ENCODE assay signal across 15 cellular contexts in the genomic region with DNA sequence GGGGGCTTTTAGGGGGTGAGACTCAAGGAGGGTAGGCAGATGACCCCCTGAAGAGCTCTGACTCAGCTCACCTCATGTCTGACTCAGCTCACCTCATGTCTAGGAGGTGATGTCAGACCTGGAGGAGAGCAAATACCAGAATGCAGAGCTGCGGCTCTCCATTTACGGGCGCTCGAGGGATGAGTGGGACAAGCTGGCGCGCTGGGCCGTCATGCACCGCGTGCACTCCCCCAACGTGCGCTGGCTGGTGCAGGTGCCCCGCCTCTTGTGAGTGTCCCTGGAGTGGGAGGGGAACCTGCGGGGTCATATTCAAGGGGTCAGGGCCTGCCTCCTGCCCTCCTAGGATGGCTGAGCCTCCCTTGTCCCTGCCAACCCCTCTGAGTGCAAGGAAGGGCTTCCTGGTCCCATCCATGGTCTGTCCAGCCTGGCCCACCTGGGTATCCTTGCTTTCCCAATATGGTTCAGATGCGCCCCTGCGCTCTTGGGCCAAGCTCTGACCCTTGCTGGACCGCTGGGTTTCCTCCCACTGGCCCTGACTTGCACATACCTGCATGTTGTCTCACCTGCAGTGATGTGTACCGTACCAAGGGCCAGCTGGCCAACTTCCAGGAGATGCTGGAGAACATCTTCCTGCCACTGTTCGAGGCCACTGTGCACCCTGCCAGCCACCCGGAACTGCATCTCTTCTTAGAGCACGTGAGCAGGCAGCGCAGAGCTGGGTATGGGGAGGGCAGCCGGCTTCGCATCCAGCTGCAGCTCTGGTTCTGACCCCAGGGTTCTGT. TPM values are rescaled to one million over a fixed set of nuclear protein-coding genes. Genes with fewer than 3 reads are reported as not detected.
DNase-seq lines count a peak whose midpoint lies in the region; ATAC-seq and TF ChIP-seq lines count a peak whose summit lies in the region.
"Had no signal": no experiment of that assay in that cellular context is flagged by ENCODE, and none has a peak within 500 bp of the region (broad histone marks: within the 10 kb centered on the region; RNA-seq: fewer than 3 reads in every experiment).

No MANE protein-coding gene starts in this region.

- no peak overlapping the region for H3K4me2 ChIP-seq in osteoblast (ENCODE audit: insufficient read depth, low read length)

- no peak overlapping the region for H3K4me3 Mint-ChIP-seq in activated CD8-positive, alpha-beta memory T cell treated with anti-CD3 and anti-CD28 coated beads, Interleukin-2, amount 10 ng/mL, durations not matched to agents 7 days and 5 days

- no peaks in the 10 kb centered on the region for H3K9me3 ChIP-seq in osteoblast (ENCODE audit: low read depth, low read length)

- TF ChIP-seq CTCF in epithelial cell of esophagus (IDR thresholded peaks at IDR 0.05; ENCODE audit: insufficient read depth, low read depth, low read length, missing control alignments) (no peak), osteoblast (IDR thresholded peaks at IDR 0.05; ENCODE audit: extremely low read depth, low read depth, low read length) (no peak)

- CTCF ChIA-PET in activated CD8-positive, alpha-beta memory T cell treated with anti-CD3 and anti-CD28 coated beads, Interleukin-2, amount 10 ng/mL, durations not matched to agents 7 days and 5 days (lab: Charles Lee): interaction anchor here (0.6 to 6.7 kb wide), 7 partner anchors 9 to 126 kb away, joined by 3 to 103 read pairs (median 4); partner anchors contain the start of genes AMPD2, GNAI3 and GNAT2

- peaks cover 8% of the 10 kb centered on the region for H3K4me1 ChIP-seq in osteoblast (ENCODE audit: insufficient read depth, low read length)

- DNase-seq in activated CD8-positive, alpha-beta memory T cell treated with anti-CD3 and anti-CD28 coated beads, Interleukin-2, amount 10 ng/mL, durations not matched to agents 7 days and 5 days: peak; percentile 40
- DNase-seq in activated CD8-positive, alpha-beta memory T cell treated with anti-CD3 and anti-CD28 coated beads for 24 hours: no peak
- DNase-seq in RKO (ENCODE audit: low spot score): peak; percentile 23
- peak; percentile 72 for DNase-seq in epithelial cell of esophagus (ENCODE audit: low read depth)
- peak; percentile 81 for DNase-seq in osteoblast (ENCODE audit: insufficient read length, low spot score, missing footprints)
- no peak for DNase-seq in NCI-H345 (lab: John Stamatoyannopoulos, UW)
- DNase-seq in NCI-H1930 (lab: John Stamatoyannopoulos, UW): no peak
- DNase-seq in Ammon's horn (ENCODE audit: low spot score): no peak
- DNase-seq: activated T-cell treated with anti-CD3 and anti-CD28 coated beads, Interleukin-2, amount 50 U/mL, for 48 hours; effector CD4-positive, alpha-beta T cell; foreskin melanocyte; MV-4-11; stimulated activated CD4-positive, alpha-beta T cell treated with anti-CD3 and anti-CD28 coated beads, Interleukin-12 subunit alpha, Interleukin-12 subunit beta, amount 100 ng/mL, for 4 hours had no signal

- H3K27me3 Mint-ChIP-seq in activated CD8-positive, alpha-beta memory T cell treated with anti-CD3 and anti-CD28 coated beads, Interleukin-2, amount 10 ng/mL, durations not matched to agents 7 days and 5 days: no peaks in the 10 kb centered on the region

- H3K36me3 Mint-ChIP-seq in activated CD8-positive, alpha-beta memory T cell treated with anti-CD3 and anti-CD28 coated beads, Interleukin-2, amount 10 ng/mL, durations not matched to agents 7 days and 5 days: peaks cover 21% of the 10 kb centered on the region

- no peak overlapping the region for H3K4me3 ChIP-seq in epithelial cell of esophagus (ENCODE audit: low read length)
- no peak overlapping the region for H3K4me3 ChIP-seq in osteoblast (ENCODE audit: insufficient read depth, low read length)

- peak overlapping the region; percentile 37 for H3K27ac ChIP-seq in osteoblast (ENCODE audit: low read depth, low read length)

- H4K20me1 ChIP-seq in osteoblast (ENCODE audit: insufficient read depth, low read length): peaks cover 43% of the 10 kb centered on the region

- no peaks in the 10 kb centered on the region for H3K27me3 ChIP-seq in osteoblast (ENCODE audit: insufficient read depth, low read length)

- H2AFZ ChIP-seq in osteoblast (ENCODE audit: low read length): no peak overlapping the region

- H3K27ac Mint-ChIP-seq in activated CD8-positive, alpha-beta memory T cell treated with anti-CD3 and anti-CD28 coated beads, Interleukin-2, amount 10 ng/mL, durations not matched to agents 7 days and 5 days: no peak overlapping the region

- peaks cover 11% of the 10 kb centered on the region for H3K4me1 Mint-ChIP-seq in activated CD8-positive, alpha-beta memory T cell treated with anti-CD3 and anti-CD28 coated beads, Interleukin-2, amount 10 ng/mL, durations not matched to agents 7 days and 5 days

- no peaks in the 10 kb centered on the region for H3K9me3 Mint-ChIP-seq in activated CD8-positive, alpha-beta memory T cell treated with anti-CD3 and anti-CD28 coated beads, Interleukin-2, amount 10 ng/mL, durations not matched to agents 7 days and 5 days (ENCODE audit: low read depth)

- H3K79me2 ChIP-seq in osteoblast (ENCODE audit: insufficient read depth, low read length): peaks cover 27% of the 10 kb centered on the region

- H3K36me3 ChIP-seq in osteoblast (ENCODE audit: insufficient read depth, low read length): peaks cover 67% of the 10 kb centered on the region

- ATAC-seq in activated CD8-positive, alpha-beta memory T cell treated with anti-CD3 and anti-CD28 coated beads, Interleukin-2, amount 10 ng/mL, durations not matched to agents 7 days and 5 days: no peak

RNA-seq across cellular contexts. Expression of gene AMPD2, which starts 9.1 kb away (rescaled TPM):
- 100 to 1,000 TPM in 1 of 2 experiments, 10 to 100 TPM in 1; 90.4 to 113 TPM for total RNA-seq in activated CD8-positive, alpha-beta memory T cell treated with anti-CD3 and anti-CD28 coated beads, Interleukin-2, amount 10 ng/mL, durations not matched to agents 7 days and 5 days
- total RNA-seq in osteoblast: 55.4 and 59.4 TPM in 2 replicates

RNA-seq across cellular contexts. Expression of gene GNAT2, which starts 9.3 kb away (rescaled TPM):
- not detected for total RNA-seq in activated CD8-positive, alpha-beta memory T cell treated with anti-CD3 and anti-CD28 coated beads, Interleukin-2, amount 10 ng/mL, durations not matched to agents 7 days and 5 days
- total RNA-seq in osteoblast: 0.29 and 0.72 TPM in 2 replicates
- total RNA-seq: mononuclear cell, posterior vena cava had no signal

RNA-seq across cellular contexts. Expression of gene GSTM4, which starts 27.2 kb away (rescaled TPM):
- total RNA-seq in activated CD8-positive, alpha-beta memory T cell treated with anti-CD3 and anti-CD28 coated beads, Interleukin-2, amount 10 ng/mL, durations not matched to agents 7 days and 5 days: 1 to 10 TPM; 5.7 to 6.7 TPM
- total RNA-seq in osteoblast: 9.4 and 13.8 TPM in 2 replicates

RNA-seq across cellular contexts. Expression of gene GSTM2, which starts 39.1 kb away (rescaled TPM):
- 10 to 100 TPM in 1 of 2 experiments, 1 to 10 TPM in 1; 8.0 to 17.8 TPM for total RNA-seq in activated CD8-positive, alpha-beta memory T cell treated with anti-CD3 and anti-CD28 coated beads, Interleukin-2, amount 10 ng/mL, durations not matched to agents 7 days and 5 days
- 14.8 and 16.2 TPM in 2 replicates for total RNA-seq in osteoblast

RNA-seq across cellular contexts. Expression of gene GSTM1, which starts 58.9 kb away (rescaled TPM):
- total RNA-seq in activated CD8-positive, alpha-beta memory T cell treated with anti-CD3 and anti-CD28 coated beads, Interleukin-2, amount 10 ng/mL, durations not matched to agents 7 days and 5 days: not detected
- total RNA-seq in osteoblast: not detected in 2 replicates
- total RNA-seq: mononuclear cell, posterior vena cava had no signal

Comparison
In these comparisons a context has a peak if more than half of its experiments do, and no peak if none do; other contexts are left out.
1. DNase-seq: peak in activated CD8-positive, alpha-beta memory T cell treated with anti-CD3 and anti-CD28 coated beads, Interleukin-2, amount 10 ng/mL, durations not matched to agents 7 days and 5 days (single experiment), RKO (single experiment), epithelial cell of esophagus (single experiment) and osteoblast (single experiment); none in activated CD8-positive, alpha-beta memory T cell treated with anti-CD3 and anti-CD28 coated beads for 24 hours (single experiment), NCI-H345 (single experiment), NCI-H1930 (0 of 2) and Ammon's horn (single experiment).